ENCODE assay signal across 1 cellular context in the genomic region with DNA sequence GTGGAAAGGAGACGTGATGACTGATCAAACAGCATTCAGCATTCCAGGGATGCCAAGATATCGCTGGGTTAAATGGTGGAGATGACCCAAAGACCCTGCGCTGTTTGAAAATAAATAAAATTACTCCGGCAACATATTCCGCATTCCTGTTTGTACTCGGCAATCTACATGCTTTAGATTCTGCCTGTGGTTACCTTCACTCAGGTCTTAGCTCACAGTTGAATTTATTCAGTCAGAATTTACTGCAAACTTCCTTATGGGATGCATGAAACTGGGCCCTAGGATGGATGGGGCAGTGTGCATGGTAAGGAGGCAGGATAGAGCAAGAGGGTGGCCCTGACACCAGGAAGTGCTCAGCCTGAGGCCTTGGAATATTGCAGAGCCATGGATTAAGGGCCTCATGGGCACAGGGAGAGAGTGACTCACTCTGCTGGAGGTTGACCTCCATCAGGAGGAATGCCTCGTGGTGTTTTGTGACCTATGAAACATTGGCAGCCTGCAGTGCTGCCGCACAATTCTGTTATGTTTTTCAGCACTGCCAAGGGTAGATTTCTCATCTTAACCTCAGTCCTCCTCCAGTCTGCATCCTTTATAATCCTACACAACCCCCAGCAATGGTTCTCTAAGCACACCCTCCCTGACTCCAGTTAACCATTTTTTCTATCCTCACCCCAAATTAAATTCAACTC.
TF ChIP-seq lines count a peak whose summit lies in the region.

No MANE protein-coding gene starts in this region.

TF ChIP-seq in HepG2, 621 proteins besides CTCF, POLR2A, EP300 and RAD21 (continued from another document and continues in another):
- TF ChIP-seq GLMP (CRISPR knock-in tag; IDR thresholded peaks at IDR 0.05; ENCODE audit: borderline replicate concordance) (no peak), ZBTB3 (CRISPR knock-in tag; IDR thresholded peaks at IDR 0.05; ENCODE audit: borderline replicate concordance, low read depth) (no peak), ARID2 (CRISPR knock-in tag; IDR thresholded peaks at IDR 0.05; ENCODE audit: borderline replicate concordance) (0 out of 2 replicates have a peak, but pooled peaks have one; percentile 65), ZZZ3 (CRISPR knock-in tag; IDR thresholded peaks at IDR 0.05; ENCODE audit: borderline replicate concordance) (no peak), MTERF4 (CRISPR knock-in tag; IDR thresholded peaks at IDR 0.05) (no peak), ZC3H13 (CRISPR knock-in tag; IDR thresholded peaks at IDR 0.05) (0 out of 2 replicates have a peak, but pooled peaks have one; percentile 53), KLF11 (CRISPR knock-in tag; IDR thresholded peaks at IDR 0.05) (0 out of 2 replicates have a peak, but pooled peaks have one; percentile 78), SNAI1 (CRISPR knock-in tag; IDR thresholded peaks at IDR 0.05; ENCODE audit: borderline replicate concordance) (no peak), ZNF652 (CRISPR knock-in tag; IDR thresholded peaks at IDR 0.05; ENCODE audit: borderline replicate concordance, low read depth) (no peak), KAT8 (CRISPR knock-in tag; IDR thresholded peaks at IDR 0.05) (peak; percentile 89), RFXAP (CRISPR knock-in tag; IDR thresholded peaks at IDR 0.05; ENCODE audit: borderline replicate concordance) (no peak), ZBED4 (CRISPR knock-in tag; IDR thresholded peaks at IDR 0.05; ENCODE audit: borderline replicate concordance) (peak; percentile 62; the same call in 1 of the 2 replicates), ZNF337 (CRISPR knock-in tag; IDR thresholded peaks at IDR 0.05; ENCODE audit: borderline replicate concordance, low read depth) (0 out of 2 replicates have a peak, but pooled peaks have one; percentile 52), ZSCAN9 (CRISPR knock-in tag; IDR thresholded peaks at IDR 0.05; ENCODE audit: borderline replicate concordance) (peak; percentile 98), BRCA1 (CRISPR knock-in tag; IDR thresholded peaks at IDR 0.05) (peak; percentile 67; the same call in 1 of the 2 replicates), ZBTB1 (CRISPR knock-in tag; IDR thresholded peaks at IDR 0.05; ENCODE audit: borderline replicate concordance) (peak; percentile 30; the same call in 1 of the 2 replicates), NFYB (CRISPR knock-in tag; IDR thresholded peaks at IDR 0.05) (no peak; the same call in 1 of the 2 replicates), ASH2L (IDR thresholded peaks at IDR 0.05; ENCODE audit: insufficient read length, low read depth, low read length) (peak; percentile 91), PRDM10 (CRISPR knock-in tag; IDR thresholded peaks at IDR 0.05; ENCODE audit: low read depth) (peak; percentile 58), U2AF1 (optimal IDR thresholded peaks at IDR 0.05; ENCODE audit: low read depth, low read length) (no peak), RFX3 (CRISPR knock-in tag; IDR thresholded peaks at IDR 0.05) (no peak), ZNF280D (CRISPR knock-in tag; IDR thresholded peaks at IDR 0.05) (no peak), ZBTB49 (CRISPR knock-in tag; IDR thresholded peaks at IDR 0.05; ENCODE audit: borderline replicate concordance) (no peak), HNRNPUL1 (IDR thresholded peaks at IDR 0.05; ENCODE audit: low read depth, low read length) (no peak), KDM1A (CRISPR knock-in tag; IDR thresholded peaks at IDR 0.05) (no peak)
- TF ChIP-seq, protein P1, sequence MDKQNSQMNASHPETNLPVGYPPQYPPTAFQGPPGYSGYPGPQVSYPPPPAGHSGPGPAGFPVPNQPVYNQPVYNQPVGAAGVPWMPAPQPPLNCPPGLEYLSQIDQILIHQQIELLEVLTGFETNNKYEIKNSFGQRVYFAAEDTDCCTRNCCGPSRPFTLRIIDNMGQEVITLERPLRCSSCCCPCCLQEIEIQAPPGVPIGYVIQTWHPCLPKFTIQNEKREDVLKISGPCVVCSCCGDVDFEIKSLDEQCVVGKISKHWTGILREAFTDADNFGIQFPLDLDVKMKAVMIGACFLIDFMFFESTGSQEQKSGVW (CRISPR knock-in tag; IDR thresholded peaks at IDR 0.05; ENCODE audit: borderline replicate concordance), result no peak
- TF ChIP-seq, protein P2, sequence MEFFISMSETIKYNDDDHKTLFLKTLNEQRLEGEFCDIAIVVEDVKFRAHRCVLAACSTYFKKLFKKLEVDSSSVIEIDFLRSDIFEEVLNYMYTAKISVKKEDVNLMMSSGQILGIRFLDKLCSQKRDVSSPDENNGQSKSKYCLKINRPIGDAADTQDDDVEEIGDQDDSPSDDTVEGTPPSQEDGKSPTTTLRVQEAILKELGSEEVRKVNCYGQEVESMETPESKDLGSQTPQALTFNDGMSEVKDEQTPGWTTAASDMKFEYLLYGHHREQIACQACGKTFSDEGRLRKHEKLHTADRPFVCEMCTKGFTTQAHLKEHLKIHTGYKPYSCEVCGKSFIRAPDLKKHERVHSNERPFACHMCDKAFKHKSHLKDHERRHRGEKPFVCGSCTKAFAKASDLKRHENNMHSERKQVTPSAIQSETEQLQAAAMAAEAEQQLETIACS (CRISPR knock-in tag; IDR thresholded peaks at IDR 0.05), result no peak
- TF ChIP-seq, protein P3, sequence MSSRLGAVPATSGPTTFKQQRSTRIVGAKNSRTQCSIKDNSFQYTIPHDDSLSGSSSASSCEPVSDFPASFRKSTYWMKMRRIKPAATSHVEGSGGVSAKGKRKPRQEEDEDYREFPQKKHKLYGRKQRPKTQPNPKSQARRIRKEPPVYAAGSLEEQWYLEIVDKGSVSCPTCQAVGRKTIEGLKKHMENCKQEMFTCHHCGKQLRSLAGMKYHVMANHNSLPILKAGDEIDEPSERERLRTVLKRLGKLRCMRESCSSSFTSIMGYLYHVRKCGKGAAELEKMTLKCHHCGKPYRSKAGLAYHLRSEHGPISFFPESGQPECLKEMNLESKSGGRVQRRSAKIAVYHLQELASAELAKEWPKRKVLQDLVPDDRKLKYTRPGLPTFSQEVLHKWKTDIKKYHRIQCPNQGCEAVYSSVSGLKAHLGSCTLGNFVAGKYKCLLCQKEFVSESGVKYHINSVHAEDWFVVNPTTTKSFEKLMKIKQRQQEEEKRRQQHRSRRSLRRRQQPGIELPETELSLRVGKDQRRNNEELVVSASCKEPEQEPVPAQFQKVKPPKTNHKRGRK (CRISPR knock-in tag; IDR thresholded peaks at IDR 0.05), result no peak
